ENCODE assay signal across 8 cellular contexts in the genomic region with DNA sequence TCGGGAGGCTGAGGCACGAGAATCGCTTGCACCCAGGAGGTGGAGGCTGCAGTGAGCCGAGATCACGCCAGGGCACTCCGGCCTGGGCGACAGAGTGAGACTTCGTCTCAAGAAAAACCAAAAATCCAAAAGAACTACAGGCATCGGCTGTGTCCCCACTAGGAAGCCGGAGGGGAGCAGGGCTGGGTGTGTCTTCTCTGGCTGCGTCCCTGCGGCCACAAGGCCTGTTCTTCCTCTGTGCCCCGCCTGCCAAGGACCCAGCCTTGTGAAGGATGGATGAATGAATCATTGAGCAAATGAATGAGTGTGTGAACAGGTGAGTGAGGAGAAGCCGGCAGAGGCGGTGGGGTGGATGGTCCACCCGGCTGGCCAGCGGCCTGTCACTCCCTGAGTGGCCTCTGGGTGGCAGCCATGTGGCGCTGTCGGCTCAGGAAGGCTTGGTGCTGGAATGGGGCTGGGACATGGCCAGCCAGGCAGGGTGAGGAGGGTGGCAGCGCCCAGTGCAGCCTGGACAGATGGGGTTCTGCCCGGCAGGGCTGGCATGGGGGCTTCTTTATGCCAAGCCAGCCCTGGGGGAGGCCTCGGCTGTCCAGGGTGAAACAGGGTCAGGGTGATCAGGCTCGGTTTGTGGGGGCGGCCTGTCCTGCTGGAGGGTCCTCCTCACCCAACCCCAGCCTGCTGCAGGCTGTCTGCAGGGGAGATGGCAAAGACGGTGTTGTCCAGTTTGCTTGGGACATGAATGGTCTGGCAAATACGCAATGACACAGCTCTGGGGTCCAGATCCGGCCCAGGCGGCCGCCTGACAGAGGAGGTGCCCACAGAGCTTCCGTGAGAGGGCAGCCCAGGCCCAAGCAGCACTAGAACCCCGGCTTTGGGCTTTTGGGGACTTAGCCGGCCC. TPM values are rescaled to one million over a fixed set of nuclear protein-coding genes. Genes with fewer than 3 reads are reported as not detected.
DNase-seq lines count a peak whose midpoint lies in the region; ATAC-seq and TF ChIP-seq lines count a peak whose summit lies in the region.

No MANE protein-coding gene starts in this region.

- WGBS in heart left ventricle, 4 donors: 27 to 48% (median 45%) methylated on average over 23 to 32 of the region's 32 CpGs

- DNase-seq in DMS 273 (lab: John Stamatoyannopoulos, UW; ENCODE audit: unreplicated experiment): peak; percentile 90
- DNase-seq in DMS 273 treated with DMSO at 0.1 percent for 48 hours (lab: John Stamatoyannopoulos, UW): no peak
- peak; percentile 81 for DNase-seq in NCI-H1436 (lab: John Stamatoyannopoulos, UW)
- peak; percentile 90 for DNase-seq in adipocyte (ENCODE audit: low read depth)
- DNase-seq in heart left ventricle: peak; percentile 79 to 91 (median 86)
- DNase-seq in putamen (ENCODE audit: low spot score): peak; percentile 65

- no peaks in the 10 kb centered on the region for H3K79me2 ChIP-seq in SU-DHL-6 (ENCODE audit: insufficient read depth, low read length)

- H2AFZ ChIP-seq in SU-DHL-6 (ENCODE audit: low read depth, low read length, severe bottlenecking): no peak overlapping the region

- H3F3A ChIP-seq in SU-DHL-6 (ENCODE audit: insufficient read depth): no peaks in the 10 kb centered on the region

- no peak overlapping the region for H3K4me2 ChIP-seq in SU-DHL-6 (ENCODE audit: low read depth, low read length, poor library complexity, severe bottlenecking)

- H3K36me3 ChIP-seq in SU-DHL-6 (ENCODE audit: low read length): no peaks in the 10 kb centered on the region
- no peaks in the 10 kb centered on the region for H3K36me3 ChIP-seq in adipocyte (ENCODE audit: control insufficient read depth, insufficient read depth, low read length, severe bottlenecking)
- no peaks in the 10 kb centered on the region for H3K36me3 ChIP-seq in heart left ventricle

- intact Hi-C loops in heart left ventricle (cut with DNase I): no loop called here

- no peak overlapping the region for H3K4me3 ChIP-seq in SU-DHL-6 (ENCODE audit: insufficient read depth, low read length, poor library complexity, severe bottlenecking)
- no peak overlapping the region for H3K4me3 ChIP-seq in adipocyte (ENCODE audit: low read length)
- no peak overlapping the region for H3K4me3 ChIP-seq in heart left ventricle

- no peaks in the 10 kb centered on the region for H3K27me3 ChIP-seq in SU-DHL-6 (ENCODE audit: low read length)
- H3K27me3 ChIP-seq in adipocyte (replicated peaks; ENCODE audit: control insufficient read depth, insufficient read depth, low read length): no peaks in the 10 kb centered on the region
- H3K27me3 ChIP-seq in heart left ventricle: peaks cover 0 to 38% (median 0%) of the 10 kb centered on the region in 9 donors

- H4K20me1 ChIP-seq in SU-DHL-6 (ENCODE audit: low read depth, low read length): no peaks in the 10 kb centered on the region

- ATAC-seq in heart left ventricle: peak; percentile 79 to 92 (median 90)
- ATAC-seq in GM18517 (IDR thresholded peaks at IDR 0.05; ENCODE audit: unreplicated experiment): no peak

- TF ChIP-seq POLR2A in heart left ventricle (IDR thresholded peaks at IDR 0.05): no peak

- H3K9me2 ChIP-seq in SU-DHL-6 (replicated peaks; ENCODE audit: insufficient read depth, low read length): no peaks in the 10 kb centered on the region

- H3K9ac ChIP-seq in SU-DHL-6 (ENCODE audit: low read length) (no peak overlapping the region), adipocyte (ENCODE audit: low read length) (no peak overlapping the region)

- H3K9me3 ChIP-seq in SU-DHL-6 (ENCODE audit: insufficient read depth, low read length): no peaks in the 10 kb centered on the region
- H3K9me3 ChIP-seq in adipocyte (ENCODE audit: control insufficient read depth, low read length): no peaks in the 10 kb centered on the region
- no peaks in the 10 kb centered on the region for H3K9me3 ChIP-seq in heart left ventricle

- no peak overlapping the region for H3K27ac ChIP-seq in SU-DHL-6 (ENCODE audit: low read depth, low read length)
- no peak overlapping the region for H3K27ac ChIP-seq in heart left ventricle

- H3K4me1 ChIP-seq in adipocyte (ENCODE audit: control insufficient read depth, insufficient read depth, low read length): peaks cover 7% of the 10 kb centered on the region
- H3K4me1 ChIP-seq in heart left ventricle: peaks cover 0 to 31% (median 4%) of the 10 kb centered on the region in 12 donors

- TF ChIP-seq CTCF in SU-DHL-6 (IDR thresholded peaks at IDR 0.05; ENCODE audit: insufficient read depth, low read length, poor library complexity, severe bottlenecking): peak; percentile 59
- TF ChIP-seq CTCF in heart left ventricle (IDR thresholded peaks at IDR 0.05): peak; percentile 81 to 96 (median 91)

RNA-seq across cellular contexts. Expression of a gene that starts 21.7 kb away (rescaled TPM):
- 10 to 100 TPM in 2 of 9 donors, 1 to 10 TPM in 7; 7.0 to 13.6 (median 8.2) TPM for total RNA-seq in heart left ventricle
- 10 to 100 TPM; 10.8 to 17.9 TPM for polyA plus RNA-seq in heart left ventricle

RNA-seq across cellular contexts. Expression of a gene that starts 30.6 kb away (rescaled TPM):
- total RNA-seq in heart left ventricle: 100 to 1,000 TPM in 8 of 9 donors, 10 to 100 TPM in 1; 98.8 to 182 (median 133) TPM
- polyA plus RNA-seq in heart left ventricle: 100 to 1,000 TPM; 343 to 525 TPM

RNA-seq across cellular contexts. Expression of a gene that starts 49.9 kb away (rescaled TPM):
- 10 to 100 TPM; 37.4 to 90.8 (median 40.3) TPM for total RNA-seq in heart left ventricle
- 10 to 100 TPM; 53.8 to 81.4 TPM for polyA plus RNA-seq in heart left ventricle

RNA-seq across cellular contexts. Expression of a gene that starts 50.2 kb away (rescaled TPM):
- total RNA-seq in heart left ventricle: 10 to 100 TPM; 10.2 to 22.3 (median 13.3) TPM
- polyA plus RNA-seq in heart left ventricle: 10 to 100 TPM; 22.4 to 23.6 TPM
